ENCODE assay signal across 30 cellular contexts in genomic region chr9:94145640-94146039, GRCh38.
"Had no signal": no experiment of that assay in that cellular context is flagged by ENCODE, and none has a peak within 500 bp of the region (broad histone marks: within the 10 kb centered on the region; RNA-seq: fewer than 3 reads in every experiment).

No MANE protein-coding gene starts in this region.

- H3K4me3 ChIP-seq: adrenal gland, body of pancreas, cardiac muscle cell, colonic mucosa, esophagus squamous epithelium, gastrocnemius medialis, ovary, prostate gland, sigmoid colon, smooth muscle cell, stomach, transverse colon had no signal

- DNase-seq: activated B cell treated with CpG ODN at 0.5 μM for 24 hours; activated CD8-positive, alpha-beta T cell treated with anti-CD3 and anti-CD28 coated beads, Interleukin-2, amount 10 ng/mL, durations not matched to agents 7 days and 5 days; activated effector memory CD4-positive, alpha-beta T cell treated with Interleukin-2 at 50 U/mL for 16 hours; activated naive CD4-positive, alpha-beta T cell treated with Interleukin-2 at 50 U/mL for 16 hours; activated naive CD8-positive, alpha-beta T cell treated with anti-CD3 and anti-CD28 coated beads for 36 hours; adrenal gland; aorta; body of pancreas; cerebellar nuclear complex; colonic mucosa; effector CD8-positive, alpha-beta T cell; esophagus squamous epithelium; gastrocnemius medialis; glutamatergic neuron; kidney; left colon; midbrain; naive thymus-derived CD4-positive, alpha-beta T cell; ovary; sigmoid colon; stimulated activated CD4-positive, alpha-beta T cell treated with anti-CD3 and anti-CD28 coated beads, Interleukin-1b, Interleukin-23, amount 100 ng/mL, for 48 hours; stimulated activated CD4-positive, alpha-beta T cell treated with anti-CD3 and anti-CD28 coated beads, Interleukin-4, amount 100 ng/mL, for 4 hours; stimulated activated naive B cell treated with anti-CD40 and anti-IgM and Interleukin-4, amounts not matched to agents 10 μg/mL and 1 μg/mL and 100 μg/mL, for 72 hours; stomach; transverse colon had no signal

- H3K4me1 ChIP-seq: colonic mucosa had no signal

- H3K36me3 ChIP-seq: adrenal gland, cardiac muscle cell, colonic mucosa, esophagus squamous epithelium, gastrocnemius medialis, ovary, prostate gland, sigmoid colon, stomach, transverse colon had no signal

- H3K27ac ChIP-seq: body of pancreas, cardiac muscle cell, colonic mucosa, epithelial cell of prostate, esophagus squamous epithelium, gastrocnemius medialis, ovary, stomach, transverse colon had no signal

- ATAC-seq: activated CD8-positive, alpha-beta T cell treated with anti-CD3 and anti-CD28 coated beads, Interleukin-2, amount 10 ng/mL, durations not matched to agents 7 days and 5 days; body of pancreas; gastrocnemius medialis; left colon; naive thymus-derived CD4-positive, alpha-beta T cell; stimulated activated naive B cell treated with anti-CD40 and anti-IgM and Interleukin-4, amounts not matched to agents 10 μg/mL and 1 μg/mL and 100 μg/mL, for 72 hours had no signal

- H3K27me3 ChIP-seq: adrenal gland, body of pancreas, cardiac muscle cell, colonic mucosa, esophagus squamous epithelium, gastrocnemius medialis, ovary, sigmoid colon, stomach, transverse colon had no signal

- H3K9me3 ChIP-seq: adrenal gland, body of pancreas, colonic mucosa, esophagus squamous epithelium, gastrocnemius medialis, ovary, prostate gland, sigmoid colon, stomach, transverse colon had no signal

- FAIRE-seq: endometrium, kidney had no signal

- H3K4me2 ChIP-seq: smooth muscle cell had no signal
